8 cellular contexts compared by ENCODE assay signal in genomic region chr3:184248454-184249411, GRCh38. TPM values are rescaled to one million over a fixed set of nuclear protein-coding genes. Genes with fewer than 3 reads are reported as not detected.
A peak's percentile ranks its signal among the peaks of the same experiment; 100 is the strongest.
DNase-seq lines count a peak whose midpoint lies in the region; ATAC-seq, FAIRE-seq and TF ChIP-seq lines count a peak whose summit lies in the region.

ALG3 (minus strand) TSS chr3:184248962; CDS start chr3:184248940, 22 bp downstream.

- H3K27ac ChIP-seq in H1 (ENCODE audit: low read depth, low read length) = peak within 1 kb of the TSS; percentile 89
- H3K27ac ChIP-seq in mesendoderm (ENCODE audit: low read depth, low read length) = peak within 1 kb of the TSS; percentile 45

- H3K79me1 ChIP-seq in H1 (ENCODE audit: low read depth, low read length) (peaks cover 2% of the 10 kb centered on the region), mesendoderm (ENCODE audit: low read length) (peaks cover 2% of the 10 kb centered on the region)

- H3K23ac ChIP-seq in H1 (ENCODE audit: insufficient read length) (no peak within 1 kb of the TSS), mesendoderm (ENCODE audit: low read length) (peak within 1 kb of the TSS; percentile 59)

- peak within 1 kb of the TSS; percentile 60 for H3K56ac ChIP-seq in H1 (replicated peaks; ENCODE audit: insufficient read length, low read depth, low read length)
- H3K56ac ChIP-seq in mesendoderm (ENCODE audit: low read length) = peak within 1 kb of the TSS; percentile 98

- FAIRE-seq in GM19239 (lab: Jason Lieb, UNC) (peak; percentile 78), H1 (lab: Jason Lieb, UNC) (no peak)

- H2BK12ac ChIP-seq in H1 (ENCODE audit: low read depth, low read length) = peak within 1 kb of the TSS; percentile 94; the same call in 1 of the 2 replicates

- no peak within 1 kb of the TSS for H3K14ac ChIP-seq in H1 (ENCODE audit: insufficient read length)

- no peaks in the 10 kb centered on the region for H3K9me3 ChIP-seq in H1 (ENCODE audit: insufficient read depth in 2 of 2, low read depth in 1 of 2, low read length in 1 of 2)

- peak within 1 kb of the TSS; percentile 83 for H3K18ac ChIP-seq in H1 (ENCODE audit: extremely low read depth, low read length)
- H3K18ac ChIP-seq in mesendoderm (ENCODE audit: low read length) = peak within 1 kb of the TSS; percentile 64

- H3K9ac ChIP-seq in H1 (replicated peaks in 1 of 4; ENCODE audit: extremely low read depth in 1 of 4, low read depth in 3 of 4, low read length in 3 of 4) (peak within 1 kb of the TSS; percentile 77 to 94 (median 87)), mesendoderm (ENCODE audit: low read length) (peak within 1 kb of the TSS; percentile 94)

- H2BK20ac ChIP-seq in H1 (ENCODE audit: low read length) = peak within 1 kb of the TSS; percentile 82; the same call in 1 of the 2 replicates

- H2BK5ac ChIP-seq in H1 (ENCODE audit: low read depth, low read length) = peak within 1 kb of the TSS; percentile 96
- peak within 1 kb of the TSS; percentile 96 for H2BK5ac ChIP-seq in mesendoderm (ENCODE audit: low read length)

- TF ChIP-seq EP300 in H1 (IDR thresholded peaks at IDR 0.05; ENCODE audit: borderline replicate concordance in 1 of 2, low read depth in 2 of 2, low read length in 2 of 2) = 0 out of 3 replicates have a peak, but pooled peaks of 1 of the 2 experiments have one; percentile 73

- H2AFZ ChIP-seq in H1 (ENCODE audit: low read length) = peak within 1 kb of the TSS; percentile 98

- H3K36me3 ChIP-seq in BJ (ENCODE audit: control insufficient read depth, insufficient read depth, low read length) (peaks cover 15% of the 10 kb centered on the region), H1 (ENCODE audit: control insufficient read depth in 2 of 4, insufficient read depth in 4 of 4, low read length in 3 of 4) (peaks cover 10 to 18% (median 14%) of the 10 kb centered on the region in 4 experiments; a peak in 7 of 8 replicates), mesendoderm (ENCODE audit: control insufficient read depth, insufficient read depth, low read length) (peaks cover 2% of the 10 kb centered on the region)

- CTCF ChIA-PET in BJ (lab: Yijun Ruan, JAX) (interaction anchor here (0.6 to 1.4 kb wide), 8 partner anchors 9 to 350 kb away, joined by 3 to 7 read pairs (median 3); no protein-coding TSS in a partner anchor), H1 (lab: Charles Lee; ENCODE audit: partially characterized antibody) (interaction anchor here (0.6 to 14.0 kb wide), 13 partner anchors 8 to 212 kb away, joined by 3 to 136 read pairs (median 10); partner anchors contain the start of genes CAMK2N2 and VWA5B2)

- H3K4ac ChIP-seq in H1 (replicated peaks; ENCODE audit: insufficient read length, low read depth, low read length) (no peak within 1 kb of the TSS), mesendoderm (ENCODE audit: low read depth, low read length) (peak within 1 kb of the TSS; percentile 38)

- H3K79me2 ChIP-seq in H1 (ENCODE audit: control insufficient read depth in 1 of 2, insufficient read depth in 2 of 2, low read length in 2 of 2) (peaks cover 0 to 11% of the 10 kb centered on the region in 2 experiments; a peak in 3 of 4 replicates), mesendoderm (ENCODE audit: control insufficient read depth, insufficient read depth, low read length) (peaks cover 4% of the 10 kb centered on the region)

- H2AK5ac ChIP-seq in H1 (ENCODE audit: low read depth, low read length) = no peak within 1 kb of the TSS
- H2AK5ac ChIP-seq in mesendoderm (ENCODE audit: low read length) = peak within 1 kb of the TSS; percentile 7

- TF ChIP-seq CTCF in BJ (IDR thresholded peaks at IDR 0.05; ENCODE audit: insufficient read depth, low read depth, low read length) (no peak), H1 (IDR thresholded peaks at IDR 0.05; ENCODE audit: control extremely low read depth in 1 of 3, insufficient read depth in 1 of 3, low read depth in 1 of 3, low read length in 3 of 3) (peak in 1 of 3 experiments; percentile 16; a peak in 1 of 4 replicates)

- H3K4me1 ChIP-seq in H1 (replicated peaks in 1 of 4; ENCODE audit: control insufficient read depth in 3 of 4, insufficient read depth in 4 of 4, low read length in 3 of 4) = no peaks in the 10 kb centered on the region
- no peaks in the 10 kb centered on the region for H3K4me1 ChIP-seq in mesendoderm (ENCODE audit: control insufficient read depth, low read depth, low read length)

- no peak; a peak in 1 of 4 replicates for TF ChIP-seq RAD21 in H1 (IDR thresholded peaks at IDR 0.05 in 1 of 2, conservative IDR thresholded peaks at IDR 0.05 in 1 of 2; ENCODE audit: low read depth in 2 of 2, low read length in 2 of 2)

- TF ChIP-seq POLR2A in H1 (IDR thresholded peaks at IDR 0.05; ENCODE audit: control extremely low read depth in 1 of 2, low read depth in 2 of 2, low read length in 2 of 2) = peak; percentile 80 to 92

- H4K8ac ChIP-seq in H1 (ENCODE audit: extremely low read depth, insufficient read depth, low read length) = peak within 1 kb of the TSS; percentile 98
- peak within 1 kb of the TSS; percentile 67 for H4K8ac ChIP-seq in mesendoderm (ENCODE audit: low read depth, low read length)

- H2BK120ac ChIP-seq in H1 (replicated peaks; ENCODE audit: low read depth, low read length) = peak within 1 kb of the TSS; percentile 40
- H2BK120ac ChIP-seq in mesendoderm (ENCODE audit: low read depth, low read length) = no peak within 1 kb of the TSS

- H3K4me3 ChIP-seq in BJ (ENCODE audit: low read depth, low read length) (peak within 1 kb of the TSS; percentile 98), H1 (ENCODE audit: extremely low read depth in 1 of 4, insufficient read depth in 2 of 4, low read depth in 3 of 4, low read length in 4 of 4) (peak within 1 kb of the TSS; percentile 71 to 98 (median 85)), mesendoderm (ENCODE audit: low read length) (peak within 1 kb of the TSS; percentile 85)

- no peak for DNase-seq in BJ (ENCODE audit: low read depth)
- peak; percentile 86 for DNase-seq in GM19239 (ENCODE audit: insufficient read length, low spot score)
- peak; percentile 22 for DNase-seq in NK-92 (lab: John Stamatoyannopoulos, UW; ENCODE audit: unreplicated experiment)
- peak; percentile 73 to 84 (median 74) for DNase-seq in activated CD8-positive, alpha-beta memory T cell treated with anti-CD3 and anti-CD28 coated beads for 48 hours (ENCODE audit: low read depth in 2 of 3, low spot score in 2 of 3)
- DNase-seq in H1 (ENCODE audit: low read depth in 1 of 2, low spot score in 2 of 2) = peak in 1 of 2 experiments; percentile 94
- peak; percentile 93 for DNase-seq in mesendoderm
- peak; percentile 60 for DNase-seq in stimulated activated CD8-positive, alpha-beta memory T cell treated with anti-CD3 and anti-CD28 coated beads, Interleukin-12 subunit alpha, Interleukin-12 subunit beta, amount 100 ng/mL, for 24 hours (ENCODE audit: extremely low read depth)

- POLR2A ChIA-PET in BJ (lab: Charles Lee) = no interaction called here
- POLR2A ChIA-PET in H1 (lab: Charles Lee; ENCODE audit: partially characterized antibody) = interaction anchor here (0.5 to 3.8 kb wide), 5 partner anchors 8 to 104 kb away, joined by 3 to 13 read pairs (median 6); partner anchors contain the start of gene CAMK2N2

- peak within 1 kb of the TSS; percentile 83 for H2BK15ac ChIP-seq in H1 (ENCODE audit: low read length)
- H2BK15ac ChIP-seq in mesendoderm (replicated peaks; ENCODE audit: low read depth) = no peak within 1 kb of the TSS

- H3K4me2 ChIP-seq in H1 (ENCODE audit: insufficient read depth in 1 of 2, low read depth in 2 of 2, low read length in 2 of 2) (peak within 1 kb of the TSS; percentile 75 to 94), mesendoderm (ENCODE audit: low read length) (peak within 1 kb of the TSS; percentile 98)

- ATAC-seq in HG03469 (IDR thresholded peaks at IDR 0.05; ENCODE audit: unreplicated experiment) = peak; percentile 28

- H4K5ac ChIP-seq in H1 (ENCODE audit: insufficient read length, low read depth, low read length) = peak within 1 kb of the TSS; percentile 69
- peak within 1 kb of the TSS; percentile 50 for H4K5ac ChIP-seq in mesendoderm (ENCODE audit: low read length)

- H4K20me1 ChIP-seq in H1 (replicated peaks in 1 of 2; ENCODE audit: control insufficient read depth in 1 of 2, insufficient read depth in 2 of 2, low read length in 2 of 2) = no peaks in the 10 kb centered on the region

- peak within 1 kb of the TSS; percentile 75 for H4K91ac ChIP-seq in H1 (replicated peaks; ENCODE audit: insufficient read length, low read length)

- no peaks in the 10 kb centered on the region for H3K27me3 ChIP-seq in BJ (ENCODE audit: control insufficient read depth, insufficient read depth, low read length)
- no peaks in the 10 kb centered on the region for H3K27me3 ChIP-seq in H1 (replicated peaks in 1 of 4; ENCODE audit: control insufficient read depth in 3 of 4, extremely low read depth in 1 of 4, insufficient read depth in 3 of 4, low read length in 3 of 4)
- H3K27me3 ChIP-seq in mesendoderm (ENCODE audit: insufficient read depth, low read length, poor library complexity) = no peaks in the 10 kb centered on the region

- whole genome bisulfite sequencing in H1 (ENCODE audit: extremely low coverage in 1 of 2, insufficient coverage in 1 of 2, insufficient read length in 1 of 2, insufficient replicate concordance in 2 of 2, low coverage in 1 of 2, low lambda C conversion rate in 2 of 2, missing lambda C conversion rate in 1 of 2), 2 experiments = 1% methylated on average over 45 of the region's 49 CpGs; no CpG with 5 or more reads in 1 of the 2 experiments
- no CpG with 5 or more reads among the region's 49 CpGs for WGBS in mesendoderm (ENCODE audit: extremely low coverage, insufficient coverage, low lambda C conversion rate)

- peaks cover 13% of the 10 kb centered on the region for H3K23me2 ChIP-seq in H1 (ENCODE audit: low read depth, low read length)

TF ChIP-seq in H1, 55 proteins besides CTCF, POLR2A, EP300 and RAD21 (continues in another document):
- TF ChIP-seq CEBPB (IDR thresholded peaks at IDR 0.05; ENCODE audit: low read depth, low read length) (peak; percentile 47; the same call in 1 of the 2 replicates), TBP (IDR thresholded peaks at IDR 0.05; ENCODE audit: low read depth, low read length) (peak; percentile 96), SP2 (IDR thresholded peaks at IDR 0.05; ENCODE audit: low read length) (no peak), TAF1 (IDR thresholded peaks at IDR 0.05; ENCODE audit: low read depth, low read length) (peak; percentile 99), GABPA (IDR thresholded peaks at IDR 0.05; ENCODE audit: borderline replicate concordance, insufficient read depth, low read length) (peak; percentile 92)

RNA-seq across cellular contexts. Expression of gene ALG3, which starts in this region (rescaled TPM):
- polyA plus RNA-seq in BJ (2011; rRNA removed) = 51.4 and 68.9 TPM in 2 replicates
- 109 and 122 TPM in 2 replicates for polyA minus RNA-seq in BJ (2011; rRNA and poly(A)+ RNA removed)
- total RNA-seq in H1 (2021; fragmentation: NEBNext Ultra II Directional; extraction: Animal tissue kit (Norgen Biotek cat#: 25700)) = 54.6 and 56.7 TPM in 2 replicates
- polyA plus RNA-seq in H1 (2011; rRNA removed) = 148 and 184 TPM in 2 replicates
- polyA plus RNA-seq in H1 (2011; cell fraction: cytosol; rRNA removed) = 76.8 TPM
- polyA plus RNA-seq in H1 (2011; cell fraction: nucleus; rRNA removed) = 137 TPM
- 56.2 to 78.3 TPM (median 75.9 TPM) in 4 replicates for polyA plus RNA-seq in H1 (2012, experiment 1 of 2)
- 105 TPM for polyA plus RNA-seq in H1 (2012, experiment 2 of 2)
- 104 TPM for polyA plus RNA-seq in H1 (2013, experiment 1 of 2)
- 114 TPM for polyA plus RNA-seq in H1 (2013, experiment 2 of 2)
- 155 and 187 TPM in 2 replicates for polyA minus RNA-seq in H1 (2011; rRNA and poly(A)+ RNA removed)
- 57.0 TPM for polyA minus RNA-seq in H1 (2011; cell fraction: cytosol; rRNA and poly(A)+ RNA removed)
- 99.3 TPM for polyA minus RNA-seq in H1 (2011; cell fraction: nucleus; rRNA and poly(A)+ RNA removed)
- 73.2 TPM for polyA plus RNA-seq in mesendoderm (2013, experiment 1 of 2)
- 72.2 TPM for polyA plus RNA-seq in mesendoderm (2013, experiment 2 of 2)
